ENCODE assay signal across 29 cellular contexts in the genomic region with DNA sequence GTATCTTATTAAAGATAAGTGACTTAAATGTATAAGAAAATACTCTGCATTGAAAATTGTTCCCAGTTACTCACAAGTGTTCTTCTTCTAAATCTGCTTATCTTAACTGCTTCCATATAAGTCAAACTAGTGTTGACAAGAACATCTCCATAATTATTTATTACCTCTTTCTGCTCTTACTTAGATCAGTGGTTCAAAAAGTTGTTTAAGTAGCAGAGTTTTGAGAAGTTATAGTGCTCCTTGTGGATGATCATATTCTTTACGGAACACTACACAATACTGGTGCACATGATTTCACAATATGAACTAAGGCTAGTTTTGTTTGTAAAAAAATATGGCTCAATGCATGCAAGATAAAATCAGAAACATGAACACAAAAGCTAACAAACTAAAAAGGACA.
DNase-seq lines count a peak whose midpoint lies in the region; ATAC-seq and TF ChIP-seq lines count a peak whose summit lies in the region.
"Had no signal": no experiment of that assay in that cellular context is flagged by ENCODE, and none has a peak within 500 bp of the region (broad histone marks: within the 10 kb centered on the region; RNA-seq: fewer than 3 reads in every experiment).

No MANE protein-coding gene starts in this region.

- POLR2A ChIA-PET in A673 (lab: Charles Lee; ENCODE audit: low non-redundant PET) (no interaction called here), HEK293T (lab: Yijun Ruan, JAX) (no interaction called here)

- H3K4me3 ChIP-seq in A673 (ENCODE audit: low read depth, low read length, poor library complexity, severe bottlenecking), result no peak overlapping the region
- H3K4me3 ChIP-seq: colonic mucosa, gastroesophageal sphincter, pancreas, PC-9, transverse colon had no signal

- BruUV-seq in A673 (replicated peaks; lab: Mats Ljungman, UMichigan), result no TSS peak

- intact Hi-C loops in A673 (cut with micrococcal nuclease; ENCODE audit: unreplicated experiment), result loop anchor here (5.0 to 10.0 kb wide), 4 partner anchors 106 to 826 kb away; partner anchors contain the start of gene SEMA3A

- peak; percentile 28; the same call in 1 of the 2 replicates for TF ChIP-seq CTCF in A673 (conservative IDR thresholded peaks at IDR 0.05; ENCODE audit: low read depth, low read length)

- no peaks in the 10 kb centered on the region for H3K36me3 ChIP-seq in A673 (ENCODE audit: insufficient read depth, low read length, poor library complexity, severe bottlenecking)
- H3K36me3 ChIP-seq: brain microvascular endothelial cell, colonic mucosa, gastroesophageal sphincter, pancreas, transverse colon, WERI-Rb-1 had no signal

- in situ Hi-C loops in SK-MEL-5 (cut with HindIII; ENCODE audit: low pct_unique_long_range_greater_than_20kb, low sequenced_read_pairs), result no loop called here

- CTCF ChIA-PET in A673 (lab: Charles Lee) (no interaction called here), HEK293T (lab: Yijun Ruan, JAX) (interaction anchor here (0.6 kb wide), 1 partner anchor 824 kb away, joined by 9 read pairs; the partner anchor contains the start of gene SEMA3A)

- no peaks in the 10 kb centered on the region for H3K27me3 ChIP-seq in A673 (replicated peaks; ENCODE audit: insufficient read depth, low read depth, low read length, poor library complexity)
- H3K27me3 ChIP-seq: brain microvascular endothelial cell, colonic mucosa, gastroesophageal sphincter, transverse colon had no signal

- no peak overlapping the region for H3K27ac ChIP-seq in A673 (ENCODE audit: low read depth, low read length, poor library complexity, severe bottlenecking)
- H3K27ac ChIP-seq: brain microvascular endothelial cell, colonic mucosa, gastroesophageal sphincter, pancreas, PC-9, transverse colon, WERI-Rb-1 had no signal

- ATAC-seq in GM18861 (IDR thresholded peaks at IDR 0.05; ENCODE audit: unreplicated experiment), result no peak
- ATAC-seq: gastroesophageal sphincter, left colon, pancreas had no signal

- DNase-seq in A673 (ENCODE audit: low spot score) (no peak), HEK293T (ENCODE audit: extremely low spot score) (no peak), SK-MEL-5 (ENCODE audit: low read depth, low spot score) (peak; percentile 22), fibroblast of peridontal ligament (ENCODE audit: extremely low read depth) (peak; percentile 34), NCI-H526 treated with DMSO at 0.1 percent for 48 hours (lab: John Stamatoyannopoulos, UW) (no peak)
- no peak for DNase-seq in stimulated activated CD4-positive, alpha-beta T cell treated with anti-CD3 and anti-CD28 coated beads, Interleukin-2, amount 100 ng/mL, for 48 hours
- DNase-seq in activated effector memory CD4-positive, alpha-beta T cell treated with anti-CD3 and anti-CD28 coated beads, Interleukin-2, amount 50 U/mL, for 16 hours, result no peak
- DNase-seq: activated CD4-positive, alpha-beta T cell treated with anti-CD3 and anti-CD28 coated beads, Interleukin-2, amount 10 ng/mL, durations not matched to agents 7 days and 5 days; activated T-cell treated with anti-CD3 and anti-CD28 coated beads, Interleukin-2, amount 50 U/mL, for 24 hours; brain microvascular endothelial cell; Calu3; colonic mucosa; DND-41; effector memory CD4-positive, alpha-beta T cell; hippocampal formation; left colon; NCI-H1417 treated with DMSO at 0.1 percent for 48 hours; NCI-H2081 treated with DMSO at 0.1 percent for 48 hours; NCI-H446; pancreas; PC-9; SIG-M5; stimulated activated CD4-positive, alpha-beta T cell treated with anti-CD3 and anti-CD28 coated beads, Interleukin-2, amount 100 ng/mL, for 24 hours; SW 1271; T1000; transverse colon; WERI-Rb-1 had no signal

- no peaks in the 10 kb centered on the region for H3K4me1 ChIP-seq in A673 (ENCODE audit: insufficient read depth, low read length, poor library complexity, severe bottlenecking)
- H3K4me1 ChIP-seq: colonic mucosa, gastroesophageal sphincter, pancreas, transverse colon had no signal

- no peaks in the 10 kb centered on the region for H3K9me3 ChIP-seq in A673 (ENCODE audit: low read depth, low read length, poor library complexity, severe bottlenecking)
- H3K9me3 ChIP-seq: colonic mucosa, gastroesophageal sphincter, pancreas, transverse colon had no signal

TF ChIP-seq in HEK293T, 16 proteins besides CTCF, POLR2A, EP300 and RAD21:
- peak; percentile 64 for TF ChIP-seq PKNOX1 (IDR thresholded peaks at IDR 0.05)
- 0 out of 2 replicates have a peak, but pooled peaks have one; percentile 44 for TF ChIP-seq CTBP1 (IDR thresholded peaks at IDR 0.05; ENCODE audit: borderline replicate concordance)
- TF ChIP-seq FOXK2 (IDR thresholded peaks at IDR 0.05), result no peak

Comparison
In these comparisons a context has a peak if more than half of its experiments do, and no peak if none do; other contexts are left out.
1. DNase-seq: peak in SK-MEL-5 (single experiment) and fibroblast of peridontal ligament (single experiment); none in A673 (single experiment), HEK293T (single experiment), stimulated activated CD4-positive, alpha-beta T cell treated with anti-CD3 and anti-CD28 coated beads, Interleukin-2, amount 100 ng/mL, for 48 hours (0 of 2), activated effector memory CD4-positive, alpha-beta T cell treated with anti-CD3 and anti-CD28 coated beads, Interleukin-2, amount 50 U/mL, for 16 hours (single experiment) and NCI-H526 treated with DMSO at 0.1 percent for 48 hours (single experiment).